23 cellular contexts compared by ENCODE assay signal in genomic region chr3:32584660-32585059, GRCh38. TPM values are rescaled to one million over a fixed set of nuclear protein-coding genes. Genes with fewer than 3 reads are reported as not detected.
DNase-seq lines count a peak whose midpoint lies in the region; ATAC-seq, FAIRE-seq and TF ChIP-seq lines count a peak whose summit lies in the region.
"Had no signal": no experiment of that assay in that cellular context is flagged by ENCODE, and none has a peak within 500 bp of the region (broad histone marks: within the 10 kb centered on the region; RNA-seq: fewer than 3 reads in every experiment).

No MANE protein-coding gene starts in this region.

- H3K4me2 ChIP-seq in K562 (ENCODE audit: insufficient read depth, low read length), result no peak overlapping the region
- H3K4me2 ChIP-seq: hepatocyte, KMS-11 had no signal

- BruUV-seq in K562 (replicated peaks; lab: Mats Ljungman, UMichigan), result no TSS peak

- H3K27me3 Mint-ChIP-seq in HFFc6 (ENCODE audit: insufficient read depth), result no peaks in the 10 kb centered on the region
- H3K27me3 Mint-ChIP-seq in activated naive CD8-positive, alpha-beta T cell treated with anti-CD3 and anti-CD28 coated beads for 36 hours, result peaks cover 3% of the 10 kb centered on the region
- H3K27me3 Mint-ChIP-seq: activated T-cell treated with anti-CD3 and anti-CD28 coated beads, Interleukin-2, amount 50 U/mL, for 24 hours had no signal

- no peak for TF ChIP-seq EP300 in K562 (IDR thresholded peaks at IDR 0.05; ENCODE audit: low read length)

- no peaks in the 10 kb centered on the region for H4K20me1 ChIP-seq in K562 (replicated peaks; ENCODE audit: control insufficient read depth, insufficient read depth, low read length)

- in situ Hi-C loops in K562 (cut with MboI), result no loop called here

- ATAC-seq in K562, result no peak
- ATAC-seq in left lung, result peak; percentile 38
- no peak for ATAC-seq in esophagus mucosa
- ATAC-seq: sciatic nerve had no signal

- DNase-seq in HFFc6 (no peak), NCI-H2171 (lab: John Stamatoyannopoulos, UW) (peak; percentile 22), K562 (ENCODE audit: extremely low read depth in 1 of 4, low spot score in 3 of 4) (no peak), left lung (no peak), testis (no peak)
- no peak for DNase-seq in activated naive CD8-positive, alpha-beta T cell treated with anti-CD3 and anti-CD28 coated beads for 36 hours
- DNase-seq: activated CD4-positive, CD25-positive, alpha-beta regulatory T cell treated with anti-CD3 and anti-CD28 coated beads, Interleukin-2, amount 50 U/mL, for 72 hours; activated naive CD4-positive, alpha-beta T cell; activated T-cell treated with anti-CD3 and anti-CD28 coated beads, Interleukin-2, amount 50 U/mL, for 24 hours; amygdala; CD4-positive, CD25-positive, alpha-beta regulatory T cell; GF-D8; HCEC 1CT; immature natural killer cell; NCI-H187; NCI-H510A; stimulated activated CD8-positive, alpha-beta memory T cell treated with anti-CD3 and anti-CD28 coated beads, Interleukin-4, amount 100 ng/mL, for 48 hours had no signal

- H3K36me3 Mint-ChIP-seq in HFFc6 (ENCODE audit: low read depth), result no peaks in the 10 kb centered on the region
- H3K36me3 Mint-ChIP-seq in activated naive CD8-positive, alpha-beta T cell treated with anti-CD3 and anti-CD28 coated beads for 36 hours, result no peaks in the 10 kb centered on the region
- H3K36me3 Mint-ChIP-seq: CD4-positive, CD25-positive, alpha-beta regulatory T cell; immature natural killer cell had no signal

- no peaks in the 10 kb centered on the region for H3K9me1 ChIP-seq in K562 (ENCODE audit: control insufficient read depth, insufficient read depth, low read length)

- 5% methylated on average over 1 of the region's 1 CpG for WGBS in K562 (ENCODE audit: insufficient coverage, low coverage, missing lambda C conversion rate)
- 45 to 50% methylated on average over 1 of the region's 1 CpG for WGBS in testis, 2 donors

- no peak overlapping the region for H3K4me3 ChIP-seq in K562
- no peak overlapping the region for H3K4me3 ChIP-seq in left lung
- H3K4me3 ChIP-seq in testis, result no peak overlapping the region
- H3K4me3 ChIP-seq: hepatocyte had no signal

- no peaks in the 10 kb centered on the region for H3K4me1 ChIP-seq in K562 (replicated peaks in 1 of 2; ENCODE audit: control insufficient read depth in 2 of 2, insufficient read depth in 2 of 2, low read length in 2 of 2)
- H3K4me1 ChIP-seq in left lung, result no peaks in the 10 kb centered on the region
- H3K4me1 ChIP-seq in testis, result no peaks in the 10 kb centered on the region
- H3K4me1 ChIP-seq: parathyroid adenoma had no signal

- CTCF ChIA-PET in K562 (lab: Yijun Ruan, JAX; ENCODE audit: low intra/inter-chr PET ratio), result no interaction called here

- no peaks in the 10 kb centered on the region for H3K36me3 ChIP-seq in K562 (ENCODE audit: control insufficient read depth, insufficient read depth, low read length)
- no peaks in the 10 kb centered on the region for H3K36me3 ChIP-seq in left lung
- no peaks in the 10 kb centered on the region for H3K36me3 ChIP-seq in testis (ENCODE audit: low read depth, missing control alignments)

- no peak overlapping the region for H2AFZ ChIP-seq in K562 (ENCODE audit: low read depth, low read length)
- H2AFZ ChIP-seq: hepatocyte, parathyroid adenoma had no signal

- H3K9me3 ChIP-seq in K562 (replicated peaks; ENCODE audit: control insufficient read depth, insufficient read depth, low read depth, low read length) (no peaks in the 10 kb centered on the region), left lung (no peaks in the 10 kb centered on the region), testis (no peaks in the 10 kb centered on the region)

- peak overlapping the region; percentile 65 for H3K27ac Mint-ChIP-seq in HFFc6
- no peak overlapping the region for H3K27ac Mint-ChIP-seq in activated naive CD8-positive, alpha-beta T cell treated with anti-CD3 and anti-CD28 coated beads for 36 hours
- H3K27ac Mint-ChIP-seq: activated T-cell treated with anti-CD3 and anti-CD28 coated beads, Interleukin-2, amount 50 U/mL, for 24 hours; CD4-positive, CD25-positive, alpha-beta regulatory T cell; immature natural killer cell; nephron had no signal

- no peaks in the 10 kb centered on the region for H3K79me2 ChIP-seq in K562 (ENCODE audit: control insufficient read depth, insufficient read depth, low read length)
- H3K79me2 ChIP-seq: hepatocyte, parathyroid adenoma had no signal

- no peaks in the 10 kb centered on the region for H3K9me3 Mint-ChIP-seq in HFFc6
- H3K9me3 Mint-ChIP-seq in activated naive CD8-positive, alpha-beta T cell treated with anti-CD3 and anti-CD28 coated beads for 36 hours, result no peaks in the 10 kb centered on the region
- H3K9me3 Mint-ChIP-seq: activated T-cell treated with anti-CD3 and anti-CD28 coated beads, Interleukin-2, amount 50 U/mL, for 24 hours; CD4-positive, CD25-positive, alpha-beta regulatory T cell; immature natural killer cell; nephron had no signal

- no peak overlapping the region for H3K27ac ChIP-seq in K562 (ENCODE audit: extremely low read depth, low read depth, low read length)
- H3K27ac ChIP-seq in left lung, result no peak overlapping the region
- no peak overlapping the region for H3K27ac ChIP-seq in testis
- H3K27ac ChIP-seq: hepatocyte, KMS-11, parathyroid adenoma had no signal

- peaks cover 36% of the 10 kb centered on the region for H3K4me1 Mint-ChIP-seq in HFFc6 (ENCODE audit: low read depth)
- H3K4me1 Mint-ChIP-seq in activated naive CD8-positive, alpha-beta T cell treated with anti-CD3 and anti-CD28 coated beads for 36 hours, result no peaks in the 10 kb centered on the region
- H3K4me1 Mint-ChIP-seq: CD4-positive, CD25-positive, alpha-beta regulatory T cell; immature natural killer cell; nephron had no signal

- POLR2A ChIA-PET in K562 (lab: Yijun Ruan, JAX), result interaction anchor here (0.7 to 1.4 kb wide), 6 partner anchors 9 to 15 kb away, joined by 3 to 7 read pairs (median 3); no protein-coding TSS in a partner anchor

- peaks cover 3 to 7% of the 10 kb centered on the region in 2 experiments; a peak in 4 of 5 replicates for H3K27me3 ChIP-seq in K562 (ENCODE audit: control insufficient read depth in 2 of 2, insufficient read depth in 2 of 2, low read length in 2 of 2)
- H3K27me3 ChIP-seq in left lung, result no peaks in the 10 kb centered on the region
- H3K27me3 ChIP-seq in testis, result no peaks in the 10 kb centered on the region
- H3K27me3 ChIP-seq: hepatocyte had no signal

- intact Hi-C loops in K562 (cut with micrococcal nuclease), result no loop called here
- intact Hi-C loops in left lung (cut with DNase I), result no loop called here
- intact Hi-C loops in testis (cut with DNase I; ENCODE audit: low total_unique reads), result no loop called here

- no peak overlapping the region for H3K4me3 Mint-ChIP-seq in HFFc6
- H3K4me3 Mint-ChIP-seq in activated naive CD8-positive, alpha-beta T cell treated with anti-CD3 and anti-CD28 coated beads for 36 hours, result no peak overlapping the region
- H3K4me3 Mint-ChIP-seq: activated T-cell treated with anti-CD3 and anti-CD28 coated beads, Interleukin-2, amount 50 U/mL, for 24 hours; CD4-positive, CD25-positive, alpha-beta regulatory T cell; immature natural killer cell; nephron had no signal

- TF ChIP-seq RAD21 in K562 (CRISPR knock-in tag; conservative IDR thresholded peaks at IDR 0.05 in 1 of 2, IDR thresholded peaks at IDR 0.05 in 1 of 2), result no peak

- no peak for FAIRE-seq in K562 (lab: Jason Lieb, UNC)

- H3K9ac ChIP-seq in K562 (ENCODE audit: insufficient read depth in 1 of 2, low read depth in 2 of 2, low read length in 2 of 2), result no peak overlapping the region
- H3K9ac ChIP-seq: KMS-11, parathyroid adenoma had no signal

- TF ChIP-seq CTCF in HFFc6 (IDR thresholded peaks at IDR 0.05) (no peak), K562 (IDR thresholded peaks at IDR 0.05 in 2 of 3, conservative IDR thresholded peaks at IDR 0.05 in 1 of 3; ENCODE audit: insufficient read depth in 2 of 3, low read depth in 1 of 3, low read length in 3 of 3) (no peak), left lung (IDR thresholded peaks at IDR 0.05) (no peak), testis (IDR thresholded peaks at IDR 0.05) (no peak)

- TF ChIP-seq POLR2A in K562 (conservative IDR thresholded peaks at IDR 0.05) (no peak), testis (IDR thresholded peaks at IDR 0.05) (no peak)

TF ChIP-seq in K562, 482 proteins besides CTCF, POLR2A, EP300 and RAD21 (continues in another document):
- TF ChIP-seq CBFA2T3 (IDR thresholded peaks at IDR 0.05), result peak; percentile 59
- TF ChIP-seq SREBF1 (IDR thresholded peaks at IDR 0.05; ENCODE audit: borderline replicate concordance, low read depth, low read length), result no peak

RNA-seq across cellular contexts. Expression of gene DYNC1LI1, which starts 14.0 kb away (rescaled TPM):
- 10 to 100 TPM; 43.6 to 51.8 (median 46.3) TPM for total RNA-seq in HFFc6 (2021; fragmentation: NEBNext Ultra II Directional; extraction: Animal tissue kit (Norgen Biotek cat#: 25700))
- total RNA-seq in K562 (2011; cell fraction: chromatin; rRNA removed; ENCODE audit: low replicate concordance), result 31.8 and 78.8 TPM in 2 replicates
- total RNA-seq in K562 (2011; cell fraction: nucleolus; rRNA removed), result 39.7 and 41.7 TPM in 2 replicates
- 50.8 and 61.4 TPM in 2 replicates for total RNA-seq in K562 (2011; cell fraction: nucleoplasm; rRNA removed)
- total RNA-seq in K562 (2014; rRNA removed) (61.3 and 61.6 TPM in 2 replicates), K562 (2014; rRNA removed; fragmentation: Illumina TruSeq; extraction: Trizol) (78.1 and 101 TPM in 2 replicates), K562 (2015; rRNA removed; fragmentation: Illumina TruSeq; extraction: Trizol) (66.8 and 70.2 TPM in 2 replicates), K562 (2021) (61.8 and 63.0 TPM in 2 replicates), left lung (10 to 100 TPM; 32.6 to 38.1 TPM), testis (10 to 100 TPM; 53.9 to 61.3 TPM), esophagus mucosa (21.3 TPM)
- polyA plus RNA-seq in K562 (2011; rRNA removed) (42.5 and 85.4 TPM in 2 replicates), K562 (2014; fragmentation: Illumina TruSeq; extraction: Trizol) (60.7 and 66.9 TPM in 2 replicates), K562 (2014; fragmentation: Nextera tagmentation; extraction: Ambion mirVana) (10 to 100 TPM; 21.0 to 26.0 TPM), K562 (2014; rRNA removed) (54.8 and 59.5 TPM in 2 replicates), testis (ENCODE audit: insufficient read depth, low read depth, low replicate concordance) (85.7 TPM)
- 18.3 and 20.7 TPM in 2 replicates for polyA plus RNA-seq in K562 (2011; cell fraction: cytosol; rRNA removed)
- 15.0 and 15.5 TPM in 2 replicates for polyA plus RNA-seq in K562 (2011; cell fraction: nucleus; rRNA removed)
- polyA plus RNA-seq in K562 (2012), result 40.5 and 70.9 TPM in 2 replicates
- 61.2 and 78.5 TPM in 2 replicates for polyA minus RNA-seq in K562 (2011; rRNA and poly(A)+ RNA removed)
- 19.2 and 34.3 TPM in 2 replicates for polyA minus RNA-seq in K562 (2011; cell fraction: cytosol; rRNA and poly(A)+ RNA removed)
- polyA minus RNA-seq in K562 (2011; cell fraction: nucleus; rRNA and poly(A)+ RNA removed), result 39.3 and 54.0 TPM in 2 replicates
- total RNA-seq in activated naive CD8-positive, alpha-beta T cell treated with anti-CD3 and anti-CD28 coated beads for 36 hours, result 10 to 100 TPM; 34.7 to 36.1 TPM
